In genomic region chr17:82915010-82915696, GRCh38 we compare ENCODE assay signal across 16 cellular contexts.
DNase-seq lines count a peak whose midpoint lies in the region; ATAC-seq and TF ChIP-seq lines count a peak whose summit lies in the region.
"Had no signal": no experiment of that assay in that cellular context is flagged by ENCODE, and none has a peak within 500 bp of the region (broad histone marks: within the 10 kb centered on the region; RNA-seq: fewer than 3 reads in every experiment).

No MANE protein-coding gene starts in this region.

- no peak overlapping the region for H3K14ac ChIP-seq in neuronal stem cell (ENCODE audit: low read length)

- no peak overlapping the region for H3K4me3 Mint-ChIP-seq in dendritic cell treated with granulocyte-macrophage colony-stimulating factor and Interleukin-4, amounts not matched to agents 40 ng/mL and 50 ng/mL, for 4 days
- H3K4me3 Mint-ChIP-seq: activated CD8-positive, alpha-beta T cell treated with anti-CD3 and anti-CD28 coated beads, Interleukin-2, amount 10 ng/mL, durations not matched to agents 7 days and 5 days; neural crest cell had no signal

- no peak overlapping the region for H2AK5ac ChIP-seq in neuronal stem cell (ENCODE audit: low read depth, low read length)

- peaks cover 15% of the 10 kb centered on the region for H3K79me1 ChIP-seq in neuronal stem cell (ENCODE audit: low read depth, low read length)

- no peaks in the 10 kb centered on the region for H3K9me3 ChIP-seq in neuronal stem cell (replicated peaks in 1 of 2; ENCODE audit: control insufficient read depth in 2 of 2, insufficient read depth in 1 of 2, low read depth in 1 of 2, low read length in 2 of 2)
- H3K9me3 ChIP-seq: breast epithelium, Peyer's patch had no signal

- no peaks in the 10 kb centered on the region for H3K9me3 Mint-ChIP-seq in dendritic cell treated with granulocyte-macrophage colony-stimulating factor and Interleukin-4, amounts not matched to agents 40 ng/mL and 50 ng/mL, for 4 days
- H3K9me3 Mint-ChIP-seq: neural crest cell had no signal

- peak overlapping the region; percentile 46 for H3K27ac Mint-ChIP-seq in dendritic cell treated with granulocyte-macrophage colony-stimulating factor and Interleukin-4, amounts not matched to agents 40 ng/mL and 50 ng/mL, for 4 days
- H3K27ac Mint-ChIP-seq: activated CD8-positive, alpha-beta T cell treated with anti-CD3 and anti-CD28 coated beads, Interleukin-2, amount 10 ng/mL, durations not matched to agents 7 days and 5 days had no signal

- H3K23ac ChIP-seq in neuronal stem cell (ENCODE audit: low read depth, low read length, poor library complexity), result no peak overlapping the region

- H3K4me2 ChIP-seq in neuronal stem cell (ENCODE audit: insufficient read depth, low read length, poor library complexity, severe bottlenecking), result no peak overlapping the region
- H3K4me2 ChIP-seq: hepatocyte had no signal

- WGBS in neuronal stem cell (ENCODE audit: extremely low coverage in 2 of 2, insufficient read length in 2 of 2, insufficient replicate concordance in 1 of 2), 2 donors, result no CpG with 5 or more reads among the region's 29 CpGs

- TF ChIP-seq RAD21 in Ishikawa (IDR thresholded peaks at IDR 0.05; ENCODE audit: low read depth), result peak; percentile 18; the same call in 1 of the 2 replicates

- no peak overlapping the region for H2BK15ac ChIP-seq in neuronal stem cell (ENCODE audit: low read length)

- peaks cover 64% of the 10 kb centered on the region for H3K36me3 Mint-ChIP-seq in dendritic cell treated with granulocyte-macrophage colony-stimulating factor and Interleukin-4, amounts not matched to agents 40 ng/mL and 50 ng/mL, for 4 days (ENCODE audit: low read depth)

- H3K27me3 Mint-ChIP-seq in dendritic cell treated with granulocyte-macrophage colony-stimulating factor and Interleukin-4, amounts not matched to agents 40 ng/mL and 50 ng/mL, for 4 days, result no peaks in the 10 kb centered on the region

- H3K18ac ChIP-seq in neuronal stem cell (ENCODE audit: low read length), result no peak overlapping the region

- H4K91ac ChIP-seq in neuronal stem cell (ENCODE audit: low read depth, low read length, poor library complexity), result no peak overlapping the region

- no peak for ATAC-seq in HG02840 (IDR thresholded peaks at IDR 0.05; ENCODE audit: low FRiP score, unreplicated experiment)
- ATAC-seq: activated CD8-positive, alpha-beta T cell treated with anti-CD3 and anti-CD28 coated beads, Interleukin-2, amount 10 ng/mL, durations not matched to agents 7 days and 5 days had no signal

- H3K4me1 ChIP-seq in neuronal stem cell (ENCODE audit: control insufficient read depth in 2 of 2, insufficient read depth in 1 of 2, low read depth in 1 of 2, low read length in 2 of 2), result no peaks in the 10 kb centered on the region
- H3K4me1 ChIP-seq: breast epithelium had no signal

- H3K4me3 ChIP-seq in GM12865 (ENCODE audit: low read depth, low read length) (no peak overlapping the region), neuronal stem cell (ENCODE audit: low read length in 2 of 2) (no peak overlapping the region)
- H3K4me3 ChIP-seq: breast epithelium, hepatocyte, skin epidermis had no signal

- no peak overlapping the region for H3K9ac ChIP-seq in neuronal stem cell (ENCODE audit: low read depth, low read length, poor library complexity)

- TF ChIP-seq CTCF in GM12865 (IDR thresholded peaks at IDR 0.05; ENCODE audit: insufficient read depth, low read depth, low read length, missing control alignments), result no peak

- peak; percentile 31 for DNase-seq in GM12865 (ENCODE audit: low read depth)
- no peak for DNase-seq in neuronal stem cell (ENCODE audit: low spot score)
- DNase-seq in activated effector memory CD4-positive, alpha-beta T cell treated with Interleukin-2 at 50 U/mL for 16 hours, result no peak
- DNase-seq in NCI-H1092 (lab: John Stamatoyannopoulos, UW), result no peak
- DNase-seq: activated CD8-positive, alpha-beta T cell treated with anti-CD3 and anti-CD28 coated beads, Interleukin-2, amount 10 ng/mL, durations not matched to agents 7 days and 5 days; activated naive CD4-positive, alpha-beta T cell; NCI-H1048; NCI-H226 had no signal

- TF ChIP-seq EP300 in Ishikawa (IDR thresholded peaks at IDR 0.05; ENCODE audit: borderline replicate concordance), result no peak

- H2AFZ ChIP-seq in neuronal stem cell (ENCODE audit: low read length), result no peak overlapping the region
- H2AFZ ChIP-seq: hepatocyte had no signal

- H4K8ac ChIP-seq in neuronal stem cell (ENCODE audit: low read depth, low read length), result no peak overlapping the region

- no peak overlapping the region for H2BK12ac ChIP-seq in neuronal stem cell (ENCODE audit: low read length)

- peak overlapping the region; percentile 13 for H2BK5ac ChIP-seq in neuronal stem cell (ENCODE audit: low read length)

- H3K4ac ChIP-seq in neuronal stem cell (ENCODE audit: low read length), result no peak overlapping the region

- no peak overlapping the region for H2BK120ac ChIP-seq in neuronal stem cell (ENCODE audit: low read depth, low read length)

- peaks cover 25 to 74% of the 10 kb centered on the region in 2 donors for H3K36me3 ChIP-seq in neuronal stem cell (replicated peaks in 1 of 2; ENCODE audit: control insufficient read depth in 2 of 2, insufficient read depth in 2 of 2, low read length in 2 of 2)
- H3K36me3 ChIP-seq: breast epithelium, Peyer's patch had no signal

- intact Hi-C loops in dendritic cell treated with granulocyte-macrophage colony-stimulating factor and Interleukin-4, amounts not matched to agents 40 ng/mL and 50 ng/mL, for 4 days (cut with micrococcal nuclease), result no loop called here

- peaks cover 45% of the 10 kb centered on the region for H3K4me1 Mint-ChIP-seq in dendritic cell treated with granulocyte-macrophage colony-stimulating factor and Interleukin-4, amounts not matched to agents 40 ng/mL and 50 ng/mL, for 4 days (ENCODE audit: low read depth)

- H3K27me3 ChIP-seq in neuronal stem cell (ENCODE audit: control insufficient read depth in 3 of 3, insufficient read depth in 3 of 3, low read depth in 1 of 3, low read length in 3 of 3), result no peaks in the 10 kb centered on the region
- H3K27me3 ChIP-seq: breast epithelium, hepatocyte, Peyer's patch had no signal

- no peak overlapping the region for H3K27ac ChIP-seq in neuronal stem cell (replicated peaks; ENCODE audit: low read length)
- H3K27ac ChIP-seq: breast epithelium, hepatocyte, skin epidermis had no signal

TF ChIP-seq in Ishikawa, 13 proteins besides CTCF, POLR2A, EP300 and RAD21:
- TF ChIP-seq EGR1 (IDR thresholded peaks at IDR 0.05), result no peak
- TF ChIP-seq TEAD4 (IDR thresholded peaks at IDR 0.05), result no peak
- TF ChIP-seq CREB1 (IDR thresholded peaks at IDR 0.05; ENCODE audit: low read depth), result no peak
- TF ChIP-seq FOXM1 (IDR thresholded peaks at IDR 0.05; ENCODE audit: borderline replicate concordance, low read depth), result no peak
- TF ChIP-seq, protein P1, sequence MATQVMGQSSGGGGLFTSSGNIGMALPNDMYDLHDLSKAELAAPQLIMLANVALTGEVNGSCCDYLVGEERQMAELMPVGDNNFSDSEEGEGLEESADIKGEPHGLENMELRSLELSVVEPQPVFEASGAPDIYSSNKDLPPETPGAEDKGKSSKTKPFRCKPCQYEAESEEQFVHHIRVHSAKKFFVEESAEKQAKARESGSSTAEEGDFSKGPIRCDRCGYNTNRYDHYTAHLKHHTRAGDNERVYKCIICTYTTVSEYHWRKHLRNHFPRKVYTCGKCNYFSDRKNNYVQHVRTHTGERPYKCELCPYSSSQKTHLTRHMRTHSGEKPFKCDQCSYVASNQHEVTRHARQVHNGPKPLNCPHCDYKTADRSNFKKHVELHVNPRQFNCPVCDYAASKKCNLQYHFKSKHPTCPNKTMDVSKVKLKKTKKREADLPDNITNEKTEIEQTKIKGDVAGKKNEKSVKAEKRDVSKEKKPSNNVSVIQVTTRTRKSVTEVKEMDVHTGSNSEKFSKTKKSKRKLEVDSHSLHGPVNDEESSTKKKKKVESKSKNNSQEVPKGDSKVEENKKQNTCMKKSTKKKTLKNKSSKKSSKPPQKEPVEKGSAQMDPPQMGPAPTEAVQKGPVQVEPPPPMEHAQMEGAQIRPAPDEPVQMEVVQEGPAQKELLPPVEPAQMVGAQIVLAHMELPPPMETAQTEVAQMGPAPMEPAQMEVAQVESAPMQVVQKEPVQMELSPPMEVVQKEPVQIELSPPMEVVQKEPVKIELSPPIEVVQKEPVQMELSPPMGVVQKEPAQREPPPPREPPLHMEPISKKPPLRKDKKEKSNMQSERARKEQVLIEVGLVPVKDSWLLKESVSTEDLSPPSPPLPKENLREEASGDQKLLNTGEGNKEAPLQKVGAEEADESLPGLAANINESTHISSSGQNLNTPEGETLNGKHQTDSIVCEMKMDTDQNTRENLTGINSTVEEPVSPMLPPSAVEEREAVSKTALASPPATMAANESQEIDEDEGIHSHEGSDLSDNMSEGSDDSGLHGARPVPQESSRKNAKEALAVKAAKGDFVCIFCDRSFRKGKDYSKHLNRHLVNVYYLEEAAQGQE (IDR thresholded peaks at IDR 0.05; ENCODE audit: low read depth), result no peak
- no peak for TF ChIP-seq TCF12 (IDR thresholded peaks at IDR 0.05; ENCODE audit: low read depth)
